Comparison of ENCODE assay signal across 18 cellular contexts in genomic region chr2:234643407-234643806, GRCh38.
"Had no signal": no experiment of that assay in that cellular context is flagged by ENCODE, and none has a peak within 500 bp of the region (broad histone marks: within the 10 kb centered on the region; RNA-seq: fewer than 3 reads in every experiment).

No MANE protein-coding gene starts in this region.

- H3K4me1 ChIP-seq: esophagus squamous epithelium, heart left ventricle, spleen, tibial nerve, vagina had no signal

- H3K4me3 ChIP-seq: cardiac muscle cell, esophagus squamous epithelium, heart left ventricle, spleen, tibial nerve, vagina had no signal

- FAIRE-seq: astrocyte, endometrium, frontal cortex had no signal

- H3K27me3 ChIP-seq: cardiac muscle cell, heart left ventricle, tibial nerve, vagina had no signal

- H3K27ac ChIP-seq: cardiac muscle cell, esophagus squamous epithelium, heart left ventricle, spleen, tibial nerve, vagina, VCaP had no signal

- DNase-seq: activated CD4-positive, alpha-beta T cell treated with anti-CD3 and anti-CD28 coated beads for 36 hours; activated CD8-positive, alpha-beta memory T cell treated with anti-CD3 and anti-CD28 coated beads, Interleukin-2, amount 50 U/mL, for 48 hours; activated CD8-positive, alpha-beta T cell treated with anti-CD3 and anti-CD28 coated beads, Interleukin-2, amount 10 ng/mL, durations not matched to agents 7 days and 5 days; activated naive CD4-positive, alpha-beta T cell; esophagus squamous epithelium; heart left ventricle; natural killer cell; nucleus accumbens; spleen; stimulated activated CD4-positive, alpha-beta T cell treated with anti-CD3 and anti-CD28 coated beads, Interleukin-1b, Interleukin-23, amount 100 ng/mL, for 48 hours; stimulated activated naive B cell treated with anti-CD40 and anti-IgM and Interleukin-4, amounts not matched to agents 10 μg/mL and 1 μg/mL and 100 μg/mL, for 72 hours had no signal

- H3K9me3 ChIP-seq: vagina had no signal

- H3K36me3 ChIP-seq: cardiac muscle cell, esophagus squamous epithelium, heart left ventricle, spleen, tibial nerve, vagina had no signal
